20 cellular contexts compared by ENCODE assay signal in the genomic region with DNA sequence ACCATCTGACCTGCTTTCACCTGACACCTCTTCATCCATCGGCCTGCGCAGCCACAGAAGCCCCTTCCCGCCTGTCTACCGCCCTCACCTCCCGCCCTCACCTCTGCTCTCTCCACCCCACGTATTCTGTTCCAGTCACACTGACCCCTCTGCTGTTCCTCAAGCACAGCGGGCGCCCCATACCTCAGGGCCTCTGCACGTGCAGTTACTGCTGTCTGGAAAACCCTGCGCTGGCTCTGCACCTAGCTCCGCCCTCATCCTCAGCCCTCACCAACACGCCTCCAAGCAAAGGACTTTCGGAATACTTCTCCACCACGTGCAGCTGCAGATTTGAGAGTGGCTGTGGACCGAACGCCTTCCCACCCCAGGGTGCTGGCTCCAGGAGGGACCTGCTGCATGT. TPM values are rescaled to one million over a fixed set of nuclear protein-coding genes. Genes with fewer than 3 reads are reported as not detected.
DNase-seq lines count a peak whose midpoint lies in the region; ATAC-seq, FAIRE-seq and TF ChIP-seq lines count a peak whose summit lies in the region.
"Had no signal": no experiment of that assay in that cellular context is flagged by ENCODE, and none has a peak within 500 bp of the region (broad histone marks: within the 10 kb centered on the region; RNA-seq: fewer than 3 reads in every experiment).

No MANE protein-coding gene starts in this region.

- H3K18ac ChIP-seq in neuronal stem cell (ENCODE audit: low read length) = no peak overlapping the region

- H3K27ac ChIP-seq in HEK293 (ENCODE audit: extremely low read depth, low read depth, low read length) (no peak overlapping the region), K562 (ENCODE audit: extremely low read depth, low read depth, low read length) (no peak overlapping the region), neuronal stem cell (replicated peaks; ENCODE audit: low read length) (no peak overlapping the region)

- DNase-seq in K562 (ENCODE audit: extremely low read depth in 1 of 4, low spot score in 3 of 4) (no peak), neuronal stem cell (ENCODE audit: low spot score) (no peak), BE2C (no peak), GM12891 (ENCODE audit: insufficient read length, low spot score) (no peak)
- DNase-seq: Calu3; CD4-positive, CD25-positive, alpha-beta regulatory T cell; DMS 273 treated with DMSO at 0.1 percent for 48 hours; DMS79 treated with DMSO at 0.1 percent for 48 hours; EL; HCEC 1CT; IMR-90; KG1 had no signal

- H3K4me1 ChIP-seq in HEK293 (ENCODE audit: control insufficient read depth, insufficient read depth, low read length) = no peaks in the 10 kb centered on the region
- H3K4me1 ChIP-seq in K562 (replicated peaks in 1 of 2; ENCODE audit: control insufficient read depth in 2 of 2, insufficient read depth in 2 of 2, low read length in 2 of 2) = peaks cover 0 to 48% of the 10 kb centered on the region in 2 experiments; a peak in 3 of 5 replicates
- no peaks in the 10 kb centered on the region for H3K4me1 ChIP-seq in neuronal stem cell (ENCODE audit: control insufficient read depth in 2 of 2, insufficient read depth in 1 of 2, low read depth in 1 of 2, low read length in 2 of 2)
- no peaks in the 10 kb centered on the region; the same call in 1 of the 2 replicates for H3K4me1 ChIP-seq in BE2C

- TF ChIP-seq RAD21 in K562 (CRISPR knock-in tag; conservative IDR thresholded peaks at IDR 0.05 in 1 of 2, IDR thresholded peaks at IDR 0.05 in 1 of 2) = no peak

- intact Hi-C loops in K562 (cut with micrococcal nuclease) = no loop called here

- no peaks in the 10 kb centered on the region for H4K20me1 ChIP-seq in K562 (replicated peaks; ENCODE audit: control insufficient read depth, insufficient read depth, low read length)

- CTCF ChIA-PET in HEK293 (lab: Yijun Ruan, JAX) = no interaction called here
- CTCF ChIA-PET in K562 (lab: Yijun Ruan, JAX; ENCODE audit: low intra/inter-chr PET ratio) = no interaction called here

- ATAC-seq in K562 (no peak), HG03139 (IDR thresholded peaks at IDR 0.05; ENCODE audit: unreplicated experiment) (no peak)

- no peak overlapping the region for H4K8ac ChIP-seq in neuronal stem cell (ENCODE audit: low read depth, low read length)

- TF ChIP-seq EP300 in K562 (IDR thresholded peaks at IDR 0.05; ENCODE audit: low read length) = no peak

- no peak overlapping the region for H2AK5ac ChIP-seq in neuronal stem cell (ENCODE audit: low read depth, low read length)

- no peaks in the 10 kb centered on the region for H3K27me3 ChIP-seq in K562 (ENCODE audit: control insufficient read depth in 2 of 2, insufficient read depth in 2 of 2, low read length in 2 of 2)
- peaks cover 0 to 4% (median 0%) of the 10 kb centered on the region in 3 experiments for H3K27me3 ChIP-seq in neuronal stem cell (ENCODE audit: control insufficient read depth in 3 of 3, insufficient read depth in 3 of 3, low read depth in 1 of 3, low read length in 3 of 3)
- H3K27me3 ChIP-seq in BE2C = peaks cover 22% of the 10 kb centered on the region; the same call in 1 of the 2 replicates

- peak overlapping the region; percentile 84 for H2BK12ac ChIP-seq in neuronal stem cell (ENCODE audit: low read length)

- no peak overlapping the region for H3K4me3 ChIP-seq in HEK293 (ENCODE audit: low read depth, low read length)
- no peak overlapping the region for H3K4me3 ChIP-seq in K562
- no peak overlapping the region for H3K4me3 ChIP-seq in neuronal stem cell (ENCODE audit: low read length in 2 of 2)
- H3K4me3 ChIP-seq in BE2C (ENCODE audit: low read depth, low read length) = no peak overlapping the region
- H3K4me3 ChIP-seq: BLaER1 treated with 17β-estradiol and CSF1 and Interleukin-3, amounts not matched to agents 10 nM and 100 nM had no signal

- no peak overlapping the region for H3K4ac ChIP-seq in neuronal stem cell (ENCODE audit: low read length)

- in situ Hi-C loops in K562 (cut with MboI) = no loop called here

- no peak overlapping the region for H3K9ac ChIP-seq in K562 (ENCODE audit: insufficient read depth in 1 of 2, low read depth in 2 of 2, low read length in 2 of 2)
- H3K9ac ChIP-seq in neuronal stem cell (ENCODE audit: low read depth, low read length, poor library complexity) = peak overlapping the region; percentile 60

- 95% methylated on average over 14 of the region's 16 CpGs for WGBS in K562 (ENCODE audit: insufficient coverage, low coverage, missing lambda C conversion rate)
- WGBS in neuronal stem cell (ENCODE audit: extremely low coverage in 2 of 2, insufficient read length in 2 of 2, insufficient replicate concordance in 1 of 2), 2 donors = no CpG with 5 or more reads among the region's 16 CpGs

- H3K9me1 ChIP-seq in K562 (ENCODE audit: control insufficient read depth, insufficient read depth, low read length) = no peaks in the 10 kb centered on the region

- peak; percentile 44; the same call in 1 of the 2 replicates for TF ChIP-seq POLR2A in K562 (conservative IDR thresholded peaks at IDR 0.05)
- TF ChIP-seq POLR2A in GM12891 (IDR thresholded peaks at IDR 0.05; ENCODE audit: low read depth, low read length) = no peak

- no peak overlapping the region for H4K91ac ChIP-seq in neuronal stem cell (ENCODE audit: low read depth, low read length, poor library complexity)

- no peak overlapping the region for H2BK15ac ChIP-seq in neuronal stem cell (ENCODE audit: low read length)

- H3K36me3 ChIP-seq in HEK293 (ENCODE audit: control insufficient read depth in 2 of 2, insufficient read depth in 1 of 2, low read length in 2 of 2) (no peaks in the 10 kb centered on the region), K562 (ENCODE audit: control insufficient read depth, insufficient read depth, low read length) (peaks cover 86% of the 10 kb centered on the region), neuronal stem cell (replicated peaks in 1 of 2; ENCODE audit: control insufficient read depth in 2 of 2, insufficient read depth in 2 of 2, low read length in 2 of 2) (no peaks in the 10 kb centered on the region), BE2C (no peaks in the 10 kb centered on the region)

- no TSS peak for BruUV-seq in K562 (replicated peaks; lab: Mats Ljungman, UMichigan)

- no peak for TF ChIP-seq CTCF in HEK293 (tag by site-specific recombination; IDR thresholded peaks at IDR 0.05)
- TF ChIP-seq CTCF in K562 (IDR thresholded peaks at IDR 0.05 in 2 of 3, conservative IDR thresholded peaks at IDR 0.05 in 1 of 3; ENCODE audit: insufficient read depth in 2 of 3, low read depth in 1 of 3, low read length in 3 of 3) = no peak
- no peak for TF ChIP-seq CTCF in BE2C (IDR thresholded peaks at IDR 0.05; ENCODE audit: low read depth, low read length)

- H2AFZ ChIP-seq in K562 (ENCODE audit: low read depth, low read length) (no peak overlapping the region), neuronal stem cell (ENCODE audit: low read length) (no peak overlapping the region)

- H3K9me3 ChIP-seq in HEK293 (ENCODE audit: control insufficient read depth, insufficient read depth, low read depth, low read length) = no peaks in the 10 kb centered on the region
- H3K9me3 ChIP-seq in K562 (replicated peaks; ENCODE audit: control insufficient read depth, insufficient read depth, low read depth, low read length) = peaks cover 29% of the 10 kb centered on the region
- H3K9me3 ChIP-seq in neuronal stem cell (replicated peaks in 1 of 2; ENCODE audit: control insufficient read depth in 2 of 2, insufficient read depth in 1 of 2, low read depth in 1 of 2, low read length in 2 of 2) = peaks cover 0 to 4% of the 10 kb centered on the region in 2 donors
- H3K9me3 ChIP-seq in BE2C = no peaks in the 10 kb centered on the region; the same call in 1 of the 2 replicates

- peak overlapping the region; percentile 47 for H3K23ac ChIP-seq in neuronal stem cell (ENCODE audit: low read depth, low read length, poor library complexity)

- H2BK5ac ChIP-seq in neuronal stem cell (ENCODE audit: low read length) = no peak overlapping the region

- no peak for FAIRE-seq in K562 (lab: Jason Lieb, UNC)
- no peak for FAIRE-seq in GM12891 (lab: Jason Lieb, UNC)
- FAIRE-seq: G401.6, GM12892, GM19239 had no signal

- H3K79me1 ChIP-seq in neuronal stem cell (ENCODE audit: low read depth, low read length) = peaks cover 4% of the 10 kb centered on the region

- no peak overlapping the region for H3K14ac ChIP-seq in neuronal stem cell (ENCODE audit: low read length)

- no peak overlapping the region for H2BK120ac ChIP-seq in neuronal stem cell (ENCODE audit: low read depth, low read length)

- H3K79me2 ChIP-seq in K562 (ENCODE audit: control insufficient read depth, insufficient read depth, low read length) = peaks cover 23% of the 10 kb centered on the region

- POLR2A ChIA-PET in HEK293 (lab: Yijun Ruan, JAX) = no interaction called here
- POLR2A ChIA-PET in K562 (lab: Yijun Ruan, JAX) = no interaction called here

- H3K4me2 ChIP-seq in K562 (ENCODE audit: insufficient read depth, low read length) (no peak overlapping the region), neuronal stem cell (ENCODE audit: insufficient read depth, low read length, poor library complexity, severe bottlenecking) (no peak overlapping the region)

RNA-seq across cellular contexts. Expression of a gene that starts 24.6 kb away (rescaled TPM):
- 0.46 and 2.2 TPM in 2 replicates for total RNA-seq in K562 (2011; cell fraction: chromatin; rRNA removed; ENCODE audit: low replicate concordance)
- 0.26 and 0.50 TPM in 2 replicates for total RNA-seq in K562 (2011; cell fraction: nucleolus; rRNA removed)
- total RNA-seq in K562 (2011; cell fraction: nucleoplasm; rRNA removed) = 0.29 and 0.99 TPM in 2 replicates
- total RNA-seq in K562 (2014; rRNA removed) (0.32 TPM in 1 of 2 replicates, not detected in the other), K562 (2014; rRNA removed; fragmentation: Illumina TruSeq; extraction: Trizol) (not detected in 2 replicates), K562 (2015; rRNA removed; fragmentation: Illumina TruSeq; extraction: Trizol) (0.19 TPM in 1 of 2 replicates, not detected in the other), K562 (2021) (0.29 TPM in 1 of 2 replicates, not detected in the other)
- polyA plus RNA-seq in K562 (2011; rRNA removed) (not detected in 2 replicates), K562 (2014; fragmentation: Illumina TruSeq; extraction: Trizol) (not detected in 2 replicates), K562 (2014; fragmentation: Nextera tagmentation; extraction: Ambion mirVana) (not detected), K562 (2014; rRNA removed) (0.11 TPM in 1 of 2 replicates, not detected in the other)
- polyA plus RNA-seq in K562 (2011; cell fraction: cytosol; rRNA removed) = not detected in 2 replicates
- polyA plus RNA-seq in K562 (2011; cell fraction: nucleus; rRNA removed) = 0.55 and 0.58 TPM in 2 replicates
- polyA plus RNA-seq in K562 (2012) = 0.29 and 0.71 TPM in 2 replicates
- not detected in 2 replicates for polyA minus RNA-seq in K562 (2011; rRNA and poly(A)+ RNA removed)
- polyA minus RNA-seq in K562 (2011; cell fraction: cytosol; rRNA and poly(A)+ RNA removed) = not detected in 2 replicates
- polyA minus RNA-seq in K562 (2011; cell fraction: nucleus; rRNA and poly(A)+ RNA removed) = not detected in 2 replicates
- polyA plus RNA-seq in neuronal stem cell (2013, experiment 1 of 2) = not detected
- not detected for polyA plus RNA-seq in neuronal stem cell (2013, experiment 2 of 2)
- not detected for polyA plus RNA-seq in BE2C (2012; ENCODE audit: insufficient read depth, insufficient read length, low read depth)
- not detected for polyA plus RNA-seq in GM12891 (2012; ENCODE audit: low read depth, missing spikeins)
- total RNA-seq: A673; Calu3; CD4-positive, CD25-positive, alpha-beta regulatory T cell; H4; IMR-90 had no signal
- polyA plus RNA-seq: CD4-positive, CD25-positive, alpha-beta regulatory T cell; IMR-90 had no signal

RNA-seq across cellular contexts. Expression of a gene that starts 34.2 kb away (rescaled TPM):
- 43.1 and 83.7 TPM in 2 replicates for total RNA-seq in K562 (2011; cell fraction: chromatin; rRNA removed; ENCODE audit: low replicate concordance)
- total RNA-seq in K562 (2011; cell fraction: nucleolus; rRNA removed) = 64.3 and 69.7 TPM in 2 replicates
- total RNA-seq in K562 (2011; cell fraction: nucleoplasm; rRNA removed) = 53.0 and 53.7 TPM in 2 replicates
- total RNA-seq in K562 (2014; rRNA removed) (60.4 and 77.5 TPM in 2 replicates), K562 (2014; rRNA removed; fragmentation: Illumina TruSeq; extraction: Trizol) (92.6 and 126 TPM in 2 replicates), K562 (2015; rRNA removed; fragmentation: Illumina TruSeq; extraction: Trizol) (61.1 and 69.1 TPM in 2 replicates), K562 (2021) (89.1 and 92.6 TPM in 2 replicates)
- polyA plus RNA-seq in K562 (2011; rRNA removed) (124 and 163 TPM in 2 replicates), K562 (2014; fragmentation: Illumina TruSeq; extraction: Trizol) (97.5 and 104 TPM in 2 replicates), K562 (2014; fragmentation: Nextera tagmentation; extraction: Ambion mirVana) (100 to 1,000 TPM; 345 to 398 TPM), K562 (2014; rRNA removed) (92.4 and 99.1 TPM in 2 replicates)
- 94.2 and 150 TPM in 2 replicates for polyA plus RNA-seq in K562 (2011; cell fraction: cytosol; rRNA removed)
- 96.2 and 120 TPM in 2 replicates for polyA plus RNA-seq in K562 (2011; cell fraction: nucleus; rRNA removed)
- polyA plus RNA-seq in K562 (2012) = 69.9 and 168 TPM in 2 replicates
- polyA minus RNA-seq in K562 (2011; rRNA and poly(A)+ RNA removed) = 28.3 and 55.3 TPM in 2 replicates
- 24.9 and 30.9 TPM in 2 replicates for polyA minus RNA-seq in K562 (2011; cell fraction: cytosol; rRNA and poly(A)+ RNA removed)
- polyA minus RNA-seq in K562 (2011; cell fraction: nucleus; rRNA and poly(A)+ RNA removed) = 30.4 and 33.3 TPM in 2 replicates
- 57.0 TPM for polyA plus RNA-seq in neuronal stem cell (2013, experiment 1 of 2)
- polyA plus RNA-seq in neuronal stem cell (2013, experiment 2 of 2) = 58.2 TPM
- polyA plus RNA-seq in BE2C (2012; ENCODE audit: insufficient read depth, insufficient read length, low read depth) = 252 TPM
- 81.3 TPM for polyA plus RNA-seq in GM12891 (2012; ENCODE audit: low read depth, missing spikeins)

RNA-seq across cellular contexts. Expression of a gene that starts 34.3 kb away (rescaled TPM):
- total RNA-seq in K562 (2011; cell fraction: chromatin; rRNA removed; ENCODE audit: low replicate concordance) = 69.8 and 180 TPM in 2 replicates
- 70.5 and 71.6 TPM in 2 replicates for total RNA-seq in K562 (2011; cell fraction: nucleolus; rRNA removed)
- total RNA-seq in K562 (2011; cell fraction: nucleoplasm; rRNA removed) = 50.8 and 56.2 TPM in 2 replicates
- total RNA-seq in K562 (2014; rRNA removed) (3.4 and 5.4 TPM in 2 replicates), K562 (2014; rRNA removed; fragmentation: Illumina TruSeq; extraction: Trizol) (2.4 and 4.1 TPM in 2 replicates), K562 (2015; rRNA removed; fragmentation: Illumina TruSeq; extraction: Trizol) (5.6 and 5.9 TPM in 2 replicates), K562 (2021) (12.3 and 13.2 TPM in 2 replicates)
- polyA plus RNA-seq in K562 (2011; rRNA removed) (3.9 and 4.3 TPM in 2 replicates), K562 (2014; fragmentation: Illumina TruSeq; extraction: Trizol) (6.0 and 7.0 TPM in 2 replicates), K562 (2014; fragmentation: Nextera tagmentation; extraction: Ambion mirVana) (under 1 TPM; 0.38 to 0.63 TPM), K562 (2014; rRNA removed) (6.7 and 8.6 TPM in 2 replicates)
- polyA plus RNA-seq in K562 (2011; cell fraction: cytosol; rRNA removed) = 3.9 and 9.1 TPM in 2 replicates
- 20.2 and 34.5 TPM in 2 replicates for polyA plus RNA-seq in K562 (2011; cell fraction: nucleus; rRNA removed)
- polyA plus RNA-seq in K562 (2012) = 11.1 and 16.0 TPM in 2 replicates
- polyA minus RNA-seq in K562 (2011; rRNA and poly(A)+ RNA removed) = 1.9 and 3.7 TPM in 2 replicates
- 3.2 and 3.3 TPM in 2 replicates for polyA minus RNA-seq in K562 (2011; cell fraction: cytosol; rRNA and poly(A)+ RNA removed)
- polyA minus RNA-seq in K562 (2011; cell fraction: nucleus; rRNA and poly(A)+ RNA removed) = 7.0 and 7.8 TPM in 2 replicates
- polyA plus RNA-seq in neuronal stem cell (2013, experiment 1 of 2) = 9.6 TPM
- polyA plus RNA-seq in neuronal stem cell (2013, experiment 2 of 2) = 9.1 TPM
- polyA plus RNA-seq in BE2C (2012; ENCODE audit: insufficient read depth, insufficient read length, low read depth) = 15.2 TPM
- polyA plus RNA-seq in GM12891 (2012; ENCODE audit: low read depth, missing spikeins) = 7.4 TPM
